16 cellular contexts compared by ENCODE assay signal in genomic region chr5:6717687-6718086, GRCh38. TPM values are rescaled to one million over a fixed set of nuclear protein-coding genes. Genes with fewer than 3 reads are reported as not detected.
DNase-seq lines count a peak whose midpoint lies in the region; ATAC-seq and TF ChIP-seq lines count a peak whose summit lies in the region.
"Had no signal": no experiment of that assay in that cellular context is flagged by ENCODE, and none has a peak within 500 bp of the region (broad histone marks: within the 10 kb centered on the region; RNA-seq: fewer than 3 reads in every experiment).

No MANE protein-coding gene starts in this region.

- H3F3A ChIP-seq in DOHH2 (ENCODE audit: control insufficient read depth, insufficient read depth), result no peaks in the 10 kb centered on the region

- H3K27ac Mint-ChIP-seq in CD4-positive, CD25-positive, alpha-beta regulatory T cell, result peak overlapping the region; percentile 46 to 89 (median 78)
- H3K27ac Mint-ChIP-seq in activated naive CD8-positive, alpha-beta T cell treated with anti-CD3 and anti-CD28 coated beads, Interleukin-2, amount 50 U/mL, for 24 hours, result no peak overlapping the region
- no peak overlapping the region for H3K27ac Mint-ChIP-seq in osteocyte (ENCODE audit: unreplicated experiment)

- peaks cover 87% of the 10 kb centered on the region for H3K79me2 ChIP-seq in DOHH2 (ENCODE audit: control insufficient read depth, low read length)

- peaks cover 12% of the 10 kb centered on the region for H3K36me3 Mint-ChIP-seq in CD4-positive, CD25-positive, alpha-beta regulatory T cell
- peaks cover 41% of the 10 kb centered on the region for H3K36me3 Mint-ChIP-seq in activated naive CD8-positive, alpha-beta T cell treated with anti-CD3 and anti-CD28 coated beads, Interleukin-2, amount 50 U/mL, for 24 hours (ENCODE audit: low read depth)
- H3K36me3 Mint-ChIP-seq in osteocyte (ENCODE audit: unreplicated experiment), result no peaks in the 10 kb centered on the region

- ATAC-seq in CD4-positive, CD25-positive, alpha-beta regulatory T cell (ENCODE audit: low read depth in 2 of 2), result no peak
- no peak for ATAC-seq in activated naive CD8-positive, alpha-beta T cell treated with anti-CD3 and anti-CD28 coated beads, Interleukin-2, amount 50 U/mL, for 24 hours
- ATAC-seq: gastroesophageal sphincter; stimulated activated naive B cell treated with anti-CD40 and anti-IgM and Interleukin-4, amounts not matched to agents 10 μg/mL and 1 μg/mL and 100 μg/mL, for 72 hours had no signal

- H3K4me1 Mint-ChIP-seq in CD4-positive, CD25-positive, alpha-beta regulatory T cell, result peaks cover 16 to 75% (median 61%) of the 10 kb centered on the region in 4 donors
- peaks cover 68% of the 10 kb centered on the region for H3K4me1 Mint-ChIP-seq in activated naive CD8-positive, alpha-beta T cell treated with anti-CD3 and anti-CD28 coated beads, Interleukin-2, amount 50 U/mL, for 24 hours
- peaks cover 67% of the 10 kb centered on the region for H3K4me1 Mint-ChIP-seq in osteocyte (ENCODE audit: unreplicated experiment)

- no peaks in the 10 kb centered on the region for H3K9me3 ChIP-seq in CD4-positive, CD25-positive, alpha-beta regulatory T cell (ENCODE audit: control insufficient read depth in 2 of 2, low read length in 2 of 2)
- H3K9me3 ChIP-seq in DOHH2 (ENCODE audit: control insufficient read depth, insufficient read depth, low read length), result no peaks in the 10 kb centered on the region
- H3K9me3 ChIP-seq: Caco-2, gastroesophageal sphincter, prostate gland had no signal

- H3K9me3 Mint-ChIP-seq in CD4-positive, CD25-positive, alpha-beta regulatory T cell, result peaks cover 0 to 2% (median 0%) of the 10 kb centered on the region in 7 donors
- no peaks in the 10 kb centered on the region for H3K9me3 Mint-ChIP-seq in activated naive CD8-positive, alpha-beta T cell treated with anti-CD3 and anti-CD28 coated beads, Interleukin-2, amount 50 U/mL, for 24 hours
- H3K9me3 Mint-ChIP-seq in osteocyte (ENCODE audit: unreplicated experiment), result no peaks in the 10 kb centered on the region
- H3K9me3 Mint-ChIP-seq: stimulated activated naive B cell treated with anti-CD40 and anti-IgM and Interleukin-4, amounts not matched to agents 10 μg/mL and 1 μg/mL and 100 μg/mL, for 72 hours had no signal

- H3K9me2 ChIP-seq in DOHH2 (replicated peaks; ENCODE audit: control insufficient read depth, low read length), result no peaks in the 10 kb centered on the region

- peak overlapping the region; percentile 94 for H3K4me2 ChIP-seq in DOHH2 (ENCODE audit: low read length)

- H3K27me3 Mint-ChIP-seq in CD4-positive, CD25-positive, alpha-beta regulatory T cell, result no peaks in the 10 kb centered on the region
- no peaks in the 10 kb centered on the region for H3K27me3 Mint-ChIP-seq in activated naive CD8-positive, alpha-beta T cell treated with anti-CD3 and anti-CD28 coated beads, Interleukin-2, amount 50 U/mL, for 24 hours
- no peaks in the 10 kb centered on the region for H3K27me3 Mint-ChIP-seq in osteocyte (ENCODE audit: unreplicated experiment)
- H3K27me3 Mint-ChIP-seq: stimulated activated naive B cell treated with anti-CD40 and anti-IgM and Interleukin-4, amounts not matched to agents 10 μg/mL and 1 μg/mL and 100 μg/mL, for 72 hours had no signal

- H4K20me1 ChIP-seq in DOHH2 (ENCODE audit: control insufficient read depth, insufficient read depth, low read depth, low read length), result peaks cover 65% of the 10 kb centered on the region

- peaks cover 8% of the 10 kb centered on the region for H3K36me3 ChIP-seq in CD4-positive, CD25-positive, alpha-beta regulatory T cell (ENCODE audit: control insufficient read depth, insufficient read depth, low read length)
- peaks cover 71% of the 10 kb centered on the region for H3K36me3 ChIP-seq in DOHH2 (ENCODE audit: control insufficient read depth, low read length)
- H3K36me3 ChIP-seq: brain microvascular endothelial cell, gastroesophageal sphincter, prostate gland had no signal

- H3K4me1 ChIP-seq in CD4-positive, CD25-positive, alpha-beta regulatory T cell (ENCODE audit: control insufficient read depth, insufficient read depth, low read length, poor library complexity, severe bottlenecking), result peaks cover 78% of the 10 kb centered on the region
- peaks cover 74% of the 10 kb centered on the region for H3K4me1 ChIP-seq in DOHH2 (ENCODE audit: control insufficient read depth, low read length)

- H3K4me3 Mint-ChIP-seq in CD4-positive, CD25-positive, alpha-beta regulatory T cell, result peak overlapping the region; percentile 80 to 93 (median 91)
- peak overlapping the region; percentile 88 for H3K4me3 Mint-ChIP-seq in activated naive CD8-positive, alpha-beta T cell treated with anti-CD3 and anti-CD28 coated beads, Interleukin-2, amount 50 U/mL, for 24 hours
- H3K4me3 Mint-ChIP-seq in osteocyte (ENCODE audit: unreplicated experiment), result no peak overlapping the region

- peak overlapping the region; percentile 98 for H3K4me3 ChIP-seq in CD4-positive, CD25-positive, alpha-beta regulatory T cell (ENCODE audit: low read depth, low read length)
- peak overlapping the region; percentile 81 for H3K4me3 ChIP-seq in DOHH2 (ENCODE audit: low read length)
- H3K4me3 ChIP-seq: gastroesophageal sphincter, prostate gland had no signal

- H3K27ac ChIP-seq in CD4-positive, CD25-positive, alpha-beta regulatory T cell (ENCODE audit: insufficient read depth, low read length, poor library complexity, severe bottlenecking), result no peak overlapping the region
- no peak overlapping the region for H3K27ac ChIP-seq in DOHH2 (ENCODE audit: low read depth, low read length)
- H3K27ac ChIP-seq: brain microvascular endothelial cell, gastroesophageal sphincter, prostate gland had no signal

- DNase-seq in CD4-positive, CD25-positive, alpha-beta regulatory T cell, result no peak
- no peak for DNase-seq in activated naive CD8-positive, alpha-beta T cell treated with anti-CD3 and anti-CD28 coated beads, Interleukin-2, amount 50 U/mL, for 24 hours
- peak; percentile 69 for DNase-seq in osteocyte (ENCODE audit: extremely low spot score, unreplicated experiment)
- no peak for DNase-seq in COLO668 (lab: John Stamatoyannopoulos, UW; ENCODE audit: unreplicated experiment)
- DNase-seq in glomerular visceral epithelial cell (ENCODE audit: extremely low spot score), result no peak
- no peak for DNase-seq in HPDE6-E6E7 (ENCODE audit: extremely low spot score)
- DNase-seq: activated CD4-positive, CD25-positive, alpha-beta regulatory T cell; brain microvascular endothelial cell; Caco-2; effector CD8-positive, alpha-beta T cell; NCI-H2081; NK-92 treated with Interleukin-12 subunit alpha and Interleukin-12 subunit beta, amount 100 ng/mL, for 24 hours; stimulated activated naive B cell treated with anti-CD40 and anti-IgM and Interleukin-4, amounts not matched to agents 10 μg/mL and 1 μg/mL and 100 μg/mL, for 72 hours had no signal

- no peaks in the 10 kb centered on the region for H3K27me3 ChIP-seq in CD4-positive, CD25-positive, alpha-beta regulatory T cell (ENCODE audit: control insufficient read depth, insufficient read depth, low read length)
- H3K27me3 ChIP-seq in DOHH2 (ENCODE audit: control insufficient read depth, low read length), result no peaks in the 10 kb centered on the region
- H3K27me3 ChIP-seq: brain microvascular endothelial cell, gastroesophageal sphincter had no signal

- TF ChIP-seq CTCF in DOHH2 (IDR thresholded peaks at IDR 0.05; ENCODE audit: low read depth, low read length, poor library complexity, severe bottlenecking), result no peak
- no peak for TF ChIP-seq CTCF in osteocyte (IDR thresholded peaks at IDR 0.05)

RNA-seq across cellular contexts. Expression of gene TENT4A, which starts 4.5 kb away (rescaled TPM):
- 66.5 TPM for total RNA-seq in CD4-positive, CD25-positive, alpha-beta regulatory T cell
- 1 to 10 TPM in 2 of 4 donors, under 1 TPM in 2; 0.74 to 3.2 (median 1.0) TPM for polyA plus RNA-seq in CD4-positive, CD25-positive, alpha-beta regulatory T cell
- total RNA-seq in osteocyte, result 21.3 and 21.6 TPM in 2 replicates

Comparison
In these comparisons a context has a peak if more than half of its experiments do, and no peak if none do; other contexts are left out.
1. H3K27ac Mint-ChIP-seq: peak in CD4-positive, CD25-positive, alpha-beta regulatory T cell (3 of 3); none in activated naive CD8-positive, alpha-beta T cell treated with anti-CD3 and anti-CD28 coated beads, Interleukin-2, amount 50 U/mL, for 24 hours (single experiment) and osteocyte (single experiment).